18 cellular contexts compared by ENCODE assay signal in the genomic region with DNA sequence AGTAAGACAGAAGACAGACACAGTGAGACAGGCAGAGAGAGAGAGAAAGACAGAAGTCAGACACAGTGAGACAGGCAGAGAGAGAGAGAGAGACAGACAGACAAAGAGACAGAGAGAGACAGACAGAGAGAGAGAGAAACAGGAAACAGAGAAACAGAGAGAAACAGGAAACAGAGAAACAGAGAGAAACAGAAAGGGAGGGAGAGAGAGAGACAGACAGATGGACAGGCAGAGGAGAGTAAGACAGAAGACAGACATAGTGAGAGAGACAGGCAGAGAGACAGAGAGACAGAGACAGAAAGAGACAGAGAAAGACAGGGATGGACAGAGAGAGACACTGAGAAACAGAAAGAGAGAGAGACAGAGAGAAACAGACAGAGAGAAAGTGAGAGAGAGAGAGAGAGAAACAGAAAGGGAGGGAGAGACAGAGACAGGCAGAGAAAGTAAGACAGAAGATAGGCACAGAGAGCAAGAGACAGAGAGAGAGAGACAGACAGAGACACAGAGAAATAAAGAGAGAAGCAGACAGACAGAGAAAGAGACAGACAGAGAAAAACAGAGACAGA.
DNase-seq lines count a peak whose midpoint lies in the region; ATAC-seq, FAIRE-seq and TF ChIP-seq lines count a peak whose summit lies in the region.
"Had no signal": no experiment of that assay in that cellular context is flagged by ENCODE, and none has a peak within 500 bp of the region (broad histone marks: within the 10 kb centered on the region; RNA-seq: fewer than 3 reads in every experiment).

No MANE protein-coding gene starts in this region.

- H3K4me1 ChIP-seq in mammary epithelial cell (ENCODE audit: insufficient read depth, low read length) (peaks cover 4% of the 10 kb centered on the region), H1 (replicated peaks in 1 of 4; ENCODE audit: control insufficient read depth in 3 of 4, insufficient read depth in 4 of 4, low read length in 3 of 4) (peaks cover 2 to 15% (median 7%) of the 10 kb centered on the region in 4 experiments; a peak in 6 of 7 replicates), smooth muscle cell (ENCODE audit: low read depth) (peaks cover 8% of the 10 kb centered on the region), BE2C (no peaks in the 10 kb centered on the region)
- H3K4me1 ChIP-seq: SJCRH30 had no signal

- H3K56ac ChIP-seq in H1 (replicated peaks; ENCODE audit: insufficient read length, low read depth, low read length): no peak overlapping the region

- no peaks in the 10 kb centered on the region for H3F3A ChIP-seq in smooth muscle cell (ENCODE audit: low read depth)

- H2BK5ac ChIP-seq in H1 (ENCODE audit: low read depth, low read length): no peak overlapping the region

- H2BK12ac ChIP-seq in H1 (ENCODE audit: low read depth, low read length): peak overlapping the region; percentile 35; the same call in 1 of the 2 replicates

- H3K4ac ChIP-seq in H1 (replicated peaks; ENCODE audit: insufficient read length, low read depth, low read length): no peak overlapping the region

- H3K27ac Mint-ChIP-seq in MCF 10A (ENCODE audit: low read depth, unreplicated experiment): no peak overlapping the region

- no peaks in the 10 kb centered on the region; the same call in 1 of the 2 replicates for H3K23me2 ChIP-seq in H1 (ENCODE audit: low read depth, low read length)

- H2AFZ ChIP-seq in mammary epithelial cell (ENCODE audit: low read depth, low read length) (peak overlapping the region; percentile 86), H1 (ENCODE audit: low read length) (peak overlapping the region; percentile 97), smooth muscle cell (ENCODE audit: low read depth) (peak overlapping the region; percentile 87)

- H3K27me3 ChIP-seq in mammary epithelial cell (ENCODE audit: insufficient read depth, low read length) (no peaks in the 10 kb centered on the region), H1 (replicated peaks in 1 of 4; ENCODE audit: control insufficient read depth in 3 of 4, extremely low read depth in 1 of 4, insufficient read depth in 3 of 4, low read length in 3 of 4) (no peaks in the 10 kb centered on the region), smooth muscle cell (ENCODE audit: low read depth) (no peaks in the 10 kb centered on the region), BE2C (no peaks in the 10 kb centered on the region)
- H3K27me3 ChIP-seq: SJCRH30 had no signal

- peak overlapping the region; percentile 30 for H3K4me2 ChIP-seq in mammary epithelial cell (ENCODE audit: insufficient read depth, low read depth, low read length)
- no peak overlapping the region for H3K4me2 ChIP-seq in H1 (ENCODE audit: insufficient read depth in 1 of 2, low read depth in 2 of 2, low read length in 2 of 2)
- no peak overlapping the region for H3K4me2 ChIP-seq in smooth muscle cell

- POLR2A ChIA-PET in MCF 10A (lab: Yijun Ruan, JAX): no interaction called here
- POLR2A ChIA-PET in H1 (lab: Charles Lee; ENCODE audit: partially characterized antibody): no interaction called here

- no peak overlapping the region for H3K23ac ChIP-seq in H1 (ENCODE audit: insufficient read length)

- dilution Hi-C loops in mammary epithelial cell (cut with HindIII; ENCODE audit: low sequenced_read_pairs): no loop called here

- H3K4me3 ChIP-seq in mammary epithelial cell (replicated peaks in 1 of 3; ENCODE audit: insufficient read depth in 1 of 3, low read depth in 2 of 3, low read length in 3 of 3): no peak overlapping the region
- H3K4me3 ChIP-seq in H1 (ENCODE audit: extremely low read depth in 1 of 4, insufficient read depth in 2 of 4, low read depth in 3 of 4, low read length in 4 of 4): no peak overlapping the region
- no peak overlapping the region for H3K4me3 ChIP-seq in smooth muscle cell
- no peak overlapping the region for H3K4me3 ChIP-seq in BE2C (ENCODE audit: low read depth, low read length)
- H3K4me3 ChIP-seq: SJCRH30 had no signal

- H2AK5ac ChIP-seq in H1 (ENCODE audit: low read depth, low read length): no peak overlapping the region

- no peak for TF ChIP-seq RAD21 in H1 (IDR thresholded peaks at IDR 0.05 in 1 of 2, conservative IDR thresholded peaks at IDR 0.05 in 1 of 2; ENCODE audit: low read depth in 2 of 2, low read length in 2 of 2)

- in situ Hi-C loops in mammary epithelial cell (cut with MboI; ENCODE audit: low sequenced_read_pairs in 2 of 2): loop anchor here in 1 of 2 donors (25.0 kb wide), 1 partner anchor 891 kb away; no protein-coding TSS in a partner anchor

- CTCF ChIA-PET in mammary epithelial cell (lab: Charles Lee; ENCODE audit: low non-redundant PET) (no interaction called here), MCF 10A (lab: Yijun Ruan, JAX) (no interaction called here), H1 (lab: Charles Lee; ENCODE audit: partially characterized antibody) (no interaction called here)

- H3K18ac ChIP-seq in H1 (ENCODE audit: extremely low read depth, low read length): no peak overlapping the region

- no peaks in the 10 kb centered on the region for H3K79me1 ChIP-seq in H1 (ENCODE audit: low read depth, low read length)

- no peak overlapping the region for H3K27ac ChIP-seq in mammary epithelial cell (ENCODE audit: insufficient read depth, low read depth, low read length)
- no peak overlapping the region for H3K27ac ChIP-seq in H1 (ENCODE audit: low read depth, low read length)
- no peak overlapping the region for H3K27ac ChIP-seq in smooth muscle cell (ENCODE audit: low read depth)
- H3K27ac ChIP-seq: RWPE1, SJCRH30 had no signal

- TF ChIP-seq EP300 in H1 (IDR thresholded peaks at IDR 0.05; ENCODE audit: borderline replicate concordance in 1 of 2, low read depth in 2 of 2, low read length in 2 of 2): no peak

- TF ChIP-seq POLR2A in H1 (IDR thresholded peaks at IDR 0.05; ENCODE audit: control extremely low read depth in 1 of 2, low read depth in 2 of 2, low read length in 2 of 2): no peak

- ATAC-seq in HG03280 (IDR thresholded peaks at IDR 0.05; ENCODE audit: unreplicated experiment): no peak

- H2BK20ac ChIP-seq in H1 (ENCODE audit: low read length): no peak overlapping the region

- H2BK15ac ChIP-seq in H1 (ENCODE audit: low read length): no peak overlapping the region

- no peak overlapping the region for H3K4me3 Mint-ChIP-seq in MCF 10A (ENCODE audit: unreplicated experiment)

- no peak overlapping the region for H4K8ac ChIP-seq in H1 (ENCODE audit: extremely low read depth, insufficient read depth, low read length)

- H2BK120ac ChIP-seq in H1 (replicated peaks; ENCODE audit: low read depth, low read length): no peak overlapping the region

- peaks cover 6% of the 10 kb centered on the region for H3K9me3 Mint-ChIP-seq in MCF 10A (ENCODE audit: unreplicated experiment)

- H3K36me3 Mint-ChIP-seq in MCF 10A (ENCODE audit: insufficient read depth, unreplicated experiment): no peaks in the 10 kb centered on the region

- BruUV-seq in mammary epithelial cell (replicated peaks; lab: Mats Ljungman, UMichigan) (no TSS peak), MCF 10A (replicated peaks; lab: Mats Ljungman, UMichigan) (no TSS peak)

- no peak for FAIRE-seq in H1 (lab: Jason Lieb, UNC)

- no peaks in the 10 kb centered on the region for H3K4me1 Mint-ChIP-seq in MCF 10A (ENCODE audit: insufficient read depth, unreplicated experiment)

- TF ChIP-seq CTCF in mammary epithelial cell (conservative IDR thresholded peaks at IDR 0.05 in 1 of 2, IDR thresholded peaks at IDR 0.05 in 1 of 2; ENCODE audit: extremely low read depth in 1 of 2, insufficient read depth in 1 of 2, low read depth in 1 of 2, low read length in 2 of 2) (no peak), MCF 10A (IDR thresholded peaks at IDR 0.05; ENCODE audit: unreplicated experiment) (no peak), H1 (IDR thresholded peaks at IDR 0.05; ENCODE audit: control extremely low read depth in 1 of 3, insufficient read depth in 1 of 3, low read depth in 1 of 3, low read length in 3 of 3) (no peak), smooth muscle cell (IDR thresholded peaks at IDR 0.05; ENCODE audit: borderline replicate concordance, insufficient read depth, poor library complexity, severe bottlenecking) (no peak), BE2C (IDR thresholded peaks at IDR 0.05; ENCODE audit: low read depth, low read length) (no peak)

- H3K14ac ChIP-seq in H1 (ENCODE audit: insufficient read length): no peak overlapping the region

- no peak overlapping the region for H4K5ac ChIP-seq in H1 (ENCODE audit: insufficient read length, low read depth, low read length)

- H3K79me2 ChIP-seq in mammary epithelial cell (ENCODE audit: insufficient read depth, low read length) (no peaks in the 10 kb centered on the region), H1 (ENCODE audit: control insufficient read depth in 1 of 2, insufficient read depth in 2 of 2, low read length in 2 of 2) (no peaks in the 10 kb centered on the region), smooth muscle cell (ENCODE audit: low read depth) (no peaks in the 10 kb centered on the region)

- no peaks in the 10 kb centered on the region for H4K20me1 ChIP-seq in mammary epithelial cell (ENCODE audit: insufficient read depth, low read length)
- no peaks in the 10 kb centered on the region for H4K20me1 ChIP-seq in H1 (replicated peaks in 1 of 2; ENCODE audit: control insufficient read depth in 1 of 2, insufficient read depth in 2 of 2, low read length in 2 of 2)
- no peaks in the 10 kb centered on the region for H4K20me1 ChIP-seq in smooth muscle cell (ENCODE audit: low read depth)

- H3K9ac ChIP-seq in mammary epithelial cell (ENCODE audit: insufficient read depth, low read length) (no peak overlapping the region), H1 (replicated peaks in 1 of 4; ENCODE audit: extremely low read depth in 1 of 4, low read depth in 3 of 4, low read length in 3 of 4) (no peak overlapping the region), smooth muscle cell (ENCODE audit: low read depth) (no peak overlapping the region)

- H3K36me3 ChIP-seq in mammary epithelial cell (ENCODE audit: insufficient read depth, low read length): no peaks in the 10 kb centered on the region
- no peaks in the 10 kb centered on the region for H3K36me3 ChIP-seq in H1 (ENCODE audit: control insufficient read depth in 2 of 4, insufficient read depth in 4 of 4, low read length in 3 of 4)
- H3K36me3 ChIP-seq in smooth muscle cell (ENCODE audit: low read depth): no peaks in the 10 kb centered on the region
- no peaks in the 10 kb centered on the region for H3K36me3 ChIP-seq in BE2C
- H3K36me3 ChIP-seq: SJCRH30 had no signal

- intact Hi-C loops in mammary epithelial cell (cut with micrococcal nuclease): no loop called here
- intact Hi-C loops in MCF 10A (cut with micrococcal nuclease): no loop called here

- no peak overlapping the region for H4K91ac ChIP-seq in H1 (replicated peaks; ENCODE audit: insufficient read length, low read length)

- DNase-seq in mammary epithelial cell (no peak), MCF 10A (ENCODE audit: unreplicated experiment) (no peak), NAMALWA (ENCODE audit: low spot score) (peak; percentile 19), H1 (ENCODE audit: low read depth in 1 of 2, low spot score in 2 of 2) (no peak), smooth muscle cell (lab: John Stamatoyannopoulos, UW; ENCODE audit: unreplicated experiment) (no peak), SIG-M5 treated with dmso at 0.1 percent for 504 hours (lab: John Stamatoyannopoulos, UW; ENCODE audit: unreplicated experiment) (no peak), BE2C (no peak)
- DNase-seq: C1 segment of cervical spinal cord, H7, MM.1S, NCI-H1105, NCI-H187, NCI-H345, NCI-H526, SJCRH30, T-helper 1 cell had no signal

- no peaks in the 10 kb centered on the region for H3K9me3 ChIP-seq in mammary epithelial cell (replicated peaks; ENCODE audit: insufficient read depth, low read length)
- no peaks in the 10 kb centered on the region for H3K9me3 ChIP-seq in H1 (ENCODE audit: insufficient read depth in 2 of 2, low read depth in 1 of 2, low read length in 1 of 2)
- no peaks in the 10 kb centered on the region for H3K9me3 ChIP-seq in smooth muscle cell (replicated peaks; ENCODE audit: low read depth)
- no peaks in the 10 kb centered on the region for H3K9me3 ChIP-seq in BE2C
- H3K9me3 ChIP-seq: SJCRH30 had no signal

- H3K27me3 Mint-ChIP-seq in MCF 10A (ENCODE audit: insufficient read depth, unreplicated experiment): no peaks in the 10 kb centered on the region
